In genomic region chr14:80425686-80426085, GRCh38 we compare ENCODE assay signal across 11 cellular contexts.
DNase-seq lines count a peak whose midpoint lies in the region; ATAC-seq and TF ChIP-seq lines count a peak whose summit lies in the region.
"Had no signal": no experiment of that assay in that cellular context is flagged by ENCODE, and none has a peak within 500 bp of the region (broad histone marks: within the 10 kb centered on the region; RNA-seq: fewer than 3 reads in every experiment).

No MANE protein-coding gene starts in this region.

- DNase-seq in Calu3 (peak; percentile 14), OCI-M1 (lab: John Stamatoyannopoulos, UW) (peak; percentile 14), epithelial cell of prostate (ENCODE audit: low read depth, low spot score) (peak; percentile 82), myocyte (ENCODE audit: low read depth) (peak; percentile 53), NCI-H446 (lab: John Stamatoyannopoulos, UW) (no peak), NCI-H1417 treated with DMSO at 0.1 percent for 48 hours (lab: John Stamatoyannopoulos, UW) (no peak), islet precursor cell (no peak)
- DNase-seq: activated T-cell treated with anti-CD3 and anti-CD28 coated beads, Interleukin-2, amount 50 U/mL, for 72 hours; right lobe of liver had no signal

- no peak overlapping the region for H3K4me3 Mint-ChIP-seq in Calu3 (ENCODE audit: low read depth, unreplicated experiment)
- H3K4me3 Mint-ChIP-seq: activated T-cell treated with anti-CD3 and anti-CD28 coated beads, Interleukin-2, amount 50 U/mL, for 72 hours; dendritic cell treated with granulocyte-macrophage colony-stimulating factor and Interleukin-4, amounts not matched to agents 40 ng/mL and 50 ng/mL, for 4 days had no signal

- H3K4me1 Mint-ChIP-seq in Calu3 (ENCODE audit: low read depth, unreplicated experiment), result no peaks in the 10 kb centered on the region

- CTCF ChIA-PET in Calu3 (lab: Charles Lee), result no interaction called here

- intact Hi-C loops in Calu3 (cut with micrococcal nuclease; ENCODE audit: unreplicated experiment), result no loop called here

- no peaks in the 10 kb centered on the region for H3K27me3 Mint-ChIP-seq in Calu3 (ENCODE audit: unreplicated experiment)
- H3K27me3 Mint-ChIP-seq: dendritic cell treated with granulocyte-macrophage colony-stimulating factor and Interleukin-4, amounts not matched to agents 40 ng/mL and 50 ng/mL, for 4 days had no signal

- H3K27ac ChIP-seq in epithelial cell of prostate, result peak overlapping the region; percentile 53
- H3K27ac ChIP-seq: right lobe of liver had no signal

- no peak overlapping the region for H3K27ac Mint-ChIP-seq in Calu3 (ENCODE audit: unreplicated experiment)
- H3K27ac Mint-ChIP-seq: activated T-cell treated with anti-CD3 and anti-CD28 coated beads, Interleukin-2, amount 50 U/mL, for 72 hours; dendritic cell treated with granulocyte-macrophage colony-stimulating factor and Interleukin-4, amounts not matched to agents 40 ng/mL and 50 ng/mL, for 4 days had no signal

- no peak for TF ChIP-seq CTCF in Calu3 (IDR thresholded peaks at IDR 0.05; ENCODE audit: unreplicated experiment)

- H3K36me3 Mint-ChIP-seq in Calu3 (ENCODE audit: insufficient read depth, unreplicated experiment), result no peaks in the 10 kb centered on the region

- no peaks in the 10 kb centered on the region for H3K9me3 Mint-ChIP-seq in Calu3 (ENCODE audit: low read depth, unreplicated experiment)
- H3K9me3 Mint-ChIP-seq: activated T-cell treated with anti-CD3 and anti-CD28 coated beads, Interleukin-2, amount 50 U/mL, for 72 hours; dendritic cell treated with granulocyte-macrophage colony-stimulating factor and Interleukin-4, amounts not matched to agents 40 ng/mL and 50 ng/mL, for 4 days had no signal

- ATAC-seq in GM21717 (IDR thresholded peaks at IDR 0.05; ENCODE audit: unreplicated experiment), result no peak
- ATAC-seq: activated T-cell treated with anti-CD3 and anti-CD28 coated beads, Interleukin-2, amount 50 U/mL, for 72 hours; right lobe of liver had no signal

- BruUV-seq in Calu3 (replicated peaks; lab: Mats Ljungman, UMichigan), result no TSS peak

Comparison
In these comparisons a context has a peak if more than half of its experiments do, and no peak if none do; other contexts are left out.
1. DNase-seq: peak in Calu3 (single experiment), OCI-M1 (single experiment), epithelial cell of prostate (single experiment) and myocyte (single experiment); none in NCI-H446 (0 of 2), NCI-H1417 treated with DMSO at 0.1 percent for 48 hours (single experiment) and islet precursor cell (single experiment).